8 cellular contexts compared by ENCODE assay signal in genomic region chr4:89901808-89902431, GRCh38. TPM values are rescaled to one million over a fixed set of nuclear protein-coding genes. Genes with fewer than 3 reads are reported as not detected.
DNase-seq lines count a peak whose midpoint lies in the region; ATAC-seq and TF ChIP-seq lines count a peak whose summit lies in the region.
"Not testable (repeated sequence)": the region's sequence is repeated elsewhere in the genome, so short reads cannot be mapped to it uniquely, and the experiment has no call there.

No MANE protein-coding gene starts in this region.

- ATAC-seq in GM21528 (IDR thresholded peaks at IDR 0.05; ENCODE audit: low FRiP score, unreplicated experiment) (peak; percentile 77), left lobe of liver (peak; percentile 90)

- not testable (repeated sequence) for H3K27me3 ChIP-seq in HL-60 (ENCODE audit: insufficient read depth, poor library complexity, severe bottlenecking)

- H3K4me3 ChIP-seq in HL-60 (replicated peaks; ENCODE audit: insufficient read depth, low read length): not testable (repeated sequence)

- H3K27ac ChIP-seq in HL-60 (replicated peaks): not testable (repeated sequence)

- DNase-seq in DMS153 (lab: John Stamatoyannopoulos, UW) (peak; percentile 44), HL-60 (ENCODE audit: low read depth in 1 of 2, low spot score in 1 of 2) (peak; percentile 11 to 37), NCI-H82 treated with DMSO at 0.1 percent for 48 hours (lab: John Stamatoyannopoulos, UW; ENCODE audit: unreplicated experiment) (peak; percentile 46), dermis microvascular lymphatic vessel endothelial cell (ENCODE audit: low read depth in 2 of 2) (peak; percentile 74 to 83)
- peak; percentile 44 to 57 for DNase-seq in activated CD4-positive, alpha-beta T cell treated with anti-CD3 and anti-CD28 coated beads, Interleukin-2, amount 50 U/mL, for 48 hours
- DNase-seq in left lobe of liver (ENCODE audit: low spot score): not testable (repeated sequence)
- peak; percentile 38 to 48 for DNase-seq in stimulated activated CD4-positive, alpha-beta T cell treated with anti-CD3 and anti-CD28 coated beads, Interleukin-4, amount 100 ng/mL, for 4 hours

- TF ChIP-seq CTCF in HL-60 (IDR thresholded peaks at IDR 0.05; ENCODE audit: insufficient read depth, low read length): peak; percentile 49

RNA-seq across cellular contexts. Expression of gene MMRN1, which starts 7.3 kb away (rescaled TPM):
- total RNA-seq in dermis microvascular lymphatic vessel endothelial cell: 1,510 and 3,426 TPM in 2 replicates
- total RNA-seq in left lobe of liver: 5.0 TPM

Comparison
In these comparisons a context has a peak if more than half of its experiments do, and no peak if none do; other contexts are left out.
1. RNA of gene MMRN1, which starts 7.3 kb away (total RNA-seq): 1,510 to 3,426 TPM in dermis microvascular lymphatic vessel endothelial cell; 5.0 TPM in left lobe of liver (single experiment); every median in the first group is over 100 times any median in the second.